19 cellular contexts compared by ENCODE assay signal in genomic region chr11:57428643-57429042, GRCh38. TPM values are rescaled to one million over a fixed set of nuclear protein-coding genes. Genes with fewer than 3 reads are reported as not detected.
DNase-seq lines count a peak whose midpoint lies in the region; ATAC-seq and TF ChIP-seq lines count a peak whose summit lies in the region.
"Had no signal": no experiment of that assay in that cellular context is flagged by ENCODE, and none has a peak within 500 bp of the region (broad histone marks: within the 10 kb centered on the region; RNA-seq: fewer than 3 reads in every experiment).

No MANE protein-coding gene starts in this region.

- H3K27me3 ChIP-seq in PC-9 (ENCODE audit: insufficient read depth, low read depth) (no peaks in the 10 kb centered on the region), lower lobe of right lung (ENCODE audit: low read depth) (no peaks in the 10 kb centered on the region), thyroid gland (no peaks in the 10 kb centered on the region), prostate gland (replicated peaks; ENCODE audit: insufficient read depth) (no peaks in the 10 kb centered on the region)
- H3K27me3 ChIP-seq: BLaER1 had no signal

- peaks cover 24% of the 10 kb centered on the region for H3K36me3 Mint-ChIP-seq in effector memory CD8-positive, alpha-beta T cell (ENCODE audit: insufficient read depth)

- H3K4me1 Mint-ChIP-seq in effector memory CD8-positive, alpha-beta T cell (ENCODE audit: low read depth in 2 of 2): peaks cover 30 to 41% of the 10 kb centered on the region in 2 donors

- H3K4me3 Mint-ChIP-seq in effector memory CD8-positive, alpha-beta T cell: no peak overlapping the region
- H3K4me3 Mint-ChIP-seq: CD8-positive, alpha-beta T cell had no signal

- H3K9me2 ChIP-seq in PC-9 (ENCODE audit: insufficient read depth): no peaks in the 10 kb centered on the region

- intact Hi-C loops in PC-9 (cut with micrococcal nuclease; ENCODE audit: unreplicated experiment): loop anchor here (5.0 kb wide), 1 partner anchor 64 kb away; no protein-coding TSS in a partner anchor
- intact Hi-C loops in lower lobe of right lung (cut with DNase I): no loop called here
- intact Hi-C loops in thyroid gland (cut with DNase I): no loop called here
- intact Hi-C loops in sciatic nerve (cut with DNase I): no loop called here
- intact Hi-C loops in prostate gland (cut with DNase I): loop anchor here (5.0 to 10.0 kb wide), 2 partner anchors 96 to 1716 kb away; partner anchors contain the start of gene FAM111A

- peaks cover 59% of the 10 kb centered on the region for H3K4me1 ChIP-seq in PC-9 (replicated peaks; ENCODE audit: insufficient read depth)
- peaks cover 73% of the 10 kb centered on the region for H3K4me1 ChIP-seq in lower lobe of right lung
- peaks cover 87 to 92% of the 10 kb centered on the region in 2 donors for H3K4me1 ChIP-seq in thyroid gland
- H3K4me1 ChIP-seq in prostate gland (replicated peaks): no peaks in the 10 kb centered on the region

- DNase-seq in PC-9: no peak
- no peak for DNase-seq in effector memory CD8-positive, alpha-beta T cell
- DNase-seq in lower lobe of right lung: no peak
- no peak for DNase-seq in thyroid gland
- DNase-seq in sciatic nerve (ENCODE audit: low spot score): no peak
- DNase-seq in NCI-H1092 treated with DMSO at 0.1 percent for 48 hours (lab: John Stamatoyannopoulos, UW): no peak
- DNase-seq in prostate gland (ENCODE audit: low spot score): no peak
- DNase-seq: Calu3; CD8-positive, alpha-beta T cell; DMS53; EL; GOT3; NCI-H1105 treated with DMSO at 0.1 percent for 48 hours; NCI-H1694; NCI-H524 had no signal

- TF ChIP-seq POLR2A in thyroid gland (IDR thresholded peaks at IDR 0.05) (no peak), prostate gland (IDR thresholded peaks at IDR 0.05) (no peak)

- 93 to 96% methylated on average over 5 of the region's 5 CpGs for WGBS in thyroid gland, 2 donors
- 89% methylated on average over 5 of the region's 5 CpGs for WGBS in prostate gland

- H3K9me3 Mint-ChIP-seq in effector memory CD8-positive, alpha-beta T cell: no peaks in the 10 kb centered on the region
- H3K9me3 Mint-ChIP-seq: CD8-positive, alpha-beta T cell had no signal

- POLR2A ChIA-PET in PC-9 (lab: Charles Lee; ENCODE audit: unreplicated experiment): no interaction called here

- BruUV-seq in PC-9 (replicated peaks; lab: Mats Ljungman, UMichigan): no TSS peak

- peaks cover 31% of the 10 kb centered on the region for H3K79me2 ChIP-seq in PC-9 (ENCODE audit: low read depth)

- H3K36me3 ChIP-seq in PC-9 (ENCODE audit: low read depth) (peaks cover 12% of the 10 kb centered on the region; the same call in 1 of the 2 replicates), lower lobe of right lung (peaks cover 16% of the 10 kb centered on the region), thyroid gland (no peaks in the 10 kb centered on the region), prostate gland (no peaks in the 10 kb centered on the region)

- H3K4me3 ChIP-seq in PC-9 (no peak overlapping the region), lower lobe of right lung (no peak overlapping the region), thyroid gland (replicated peaks in 1 of 3) (no peak overlapping the region), prostate gland (no peak overlapping the region)
- H3K4me3 ChIP-seq: BLaER1, GM12878 had no signal

- no peak for TF ChIP-seq CTCF in PC-9 (conservative IDR thresholded peaks at IDR 0.05)
- no peak for TF ChIP-seq CTCF in lower lobe of right lung (IDR thresholded peaks at IDR 0.05)
- no peak for TF ChIP-seq CTCF in thyroid gland (IDR thresholded peaks at IDR 0.05)
- no peak for TF ChIP-seq CTCF in prostate gland (IDR thresholded peaks at IDR 0.05)

- H3K9me3 ChIP-seq in PC-9 (ENCODE audit: insufficient read depth, low read depth) (no peaks in the 10 kb centered on the region), lower lobe of right lung (no peaks in the 10 kb centered on the region), thyroid gland (no peaks in the 10 kb centered on the region), prostate gland (no peaks in the 10 kb centered on the region)
- H3K9me3 ChIP-seq: BLaER1 had no signal

- CTCF ChIA-PET in PC-9 (lab: Charles Lee): no interaction called here

- peak overlapping the region; percentile 91; the same call in 1 of the 2 replicates for H3K27ac ChIP-seq in PC-9
- H3K27ac ChIP-seq in lower lobe of right lung: peak overlapping the region; percentile 96
- H3K27ac ChIP-seq in thyroid gland: peak overlapping the region in 2 of 3 donors; percentile 99 to 100
- H3K27ac ChIP-seq in prostate gland: no peak overlapping the region
- H3K27ac ChIP-seq: BLaER1 had no signal

- no peaks in the 10 kb centered on the region for H4K20me1 ChIP-seq in PC-9 (ENCODE audit: insufficient read depth)

- no peak overlapping the region for H3K4me2 ChIP-seq in PC-9

- ATAC-seq in effector memory CD8-positive, alpha-beta T cell (replicated peaks): no peak
- ATAC-seq in lower lobe of right lung (no peak), GM19463 (IDR thresholded peaks at IDR 0.05; ENCODE audit: unreplicated experiment) (no peak), sciatic nerve (no peak)
- ATAC-seq: CD8-positive, alpha-beta T cell; GM12878 had no signal

- no peak overlapping the region for H2AFZ ChIP-seq in PC-9

- no peaks in the 10 kb centered on the region for H3K27me3 Mint-ChIP-seq in effector memory CD8-positive, alpha-beta T cell

- peak overlapping the region; percentile 35 to 91 for H3K27ac Mint-ChIP-seq in effector memory CD8-positive, alpha-beta T cell
- H3K27ac Mint-ChIP-seq: CD8-positive, alpha-beta T cell had no signal

- H3F3A ChIP-seq in PC-9 (ENCODE audit: insufficient read depth, low read depth): peaks cover 44% of the 10 kb centered on the region

RNA-seq across cellular contexts. Expression of gene SLC43A3, which starts 1.7 kb away (rescaled TPM):
- total RNA-seq in PC-9 (2021) (35.7 and 41.3 TPM in 2 replicates), lower lobe of right lung (102 TPM), thyroid gland (100 to 1,000 TPM; 124 to 321 (median 218) TPM), sciatic nerve (75.4 TPM), prostate gland (10 to 100 TPM; 23.3 to 39.8 TPM)

RNA-seq across cellular contexts. Expression of gene RTN4RL2, which starts 31.7 kb away (rescaled TPM):
- total RNA-seq in PC-9 (2021) (3.4 and 4.6 TPM in 2 replicates), lower lobe of right lung (4.8 TPM), thyroid gland (10 to 100 TPM; 11.2 to 27.6 (median 17.1) TPM), sciatic nerve (2.5 TPM), prostate gland (1 to 10 TPM in 1 of 2 donors, under 1 TPM in 1; 0.51 to 2.0 TPM)

RNA-seq across cellular contexts. Expression of gene PRG2, which starts 38.2 kb away (rescaled TPM):
- total RNA-seq in PC-9 (2021) (not detected in 2 replicates), lower lobe of right lung (not detected), thyroid gland (under 1 TPM in 3 of 4 donors, not detected in 1; 0.22 to 0.94 (median 0.71) TPM), sciatic nerve (not detected), prostate gland (under 1 TPM in 1 of 2 donors, not detected in 1; 0.36 TPM)
- total RNA-seq: A673, Calu3 had no signal

RNA-seq across cellular contexts. Expression of gene PRG3, which starts 47.7 kb away (rescaled TPM):
- not detected in 2 replicates for total RNA-seq in PC-9 (2021)
- total RNA-seq in lower lobe of right lung: not detected
- total RNA-seq in thyroid gland: not detected
- total RNA-seq in sciatic nerve: not detected
- not detected for total RNA-seq in prostate gland
- total RNA-seq: A673; Calu3; CD8-positive, alpha-beta T cell; GM12878 had no signal

Comparison
In these comparisons a context has a peak if more than half of its experiments do, and no peak if none do; other contexts are left out.
1. H3K27ac ChIP-seq: peak in PC-9 (single experiment), lower lobe of right lung (single experiment) and thyroid gland (2 of 3); none in prostate gland (0 of 2).
2. intact Hi-C loops: an anchor here in PC-9 (5.0 kb wide) and prostate gland (5.0 to 10.0 kb wide); none called in lower lobe of right lung, thyroid gland and sciatic nerve.